Comparison of ENCODE assay signal across 9 cellular contexts in the genomic region with DNA sequence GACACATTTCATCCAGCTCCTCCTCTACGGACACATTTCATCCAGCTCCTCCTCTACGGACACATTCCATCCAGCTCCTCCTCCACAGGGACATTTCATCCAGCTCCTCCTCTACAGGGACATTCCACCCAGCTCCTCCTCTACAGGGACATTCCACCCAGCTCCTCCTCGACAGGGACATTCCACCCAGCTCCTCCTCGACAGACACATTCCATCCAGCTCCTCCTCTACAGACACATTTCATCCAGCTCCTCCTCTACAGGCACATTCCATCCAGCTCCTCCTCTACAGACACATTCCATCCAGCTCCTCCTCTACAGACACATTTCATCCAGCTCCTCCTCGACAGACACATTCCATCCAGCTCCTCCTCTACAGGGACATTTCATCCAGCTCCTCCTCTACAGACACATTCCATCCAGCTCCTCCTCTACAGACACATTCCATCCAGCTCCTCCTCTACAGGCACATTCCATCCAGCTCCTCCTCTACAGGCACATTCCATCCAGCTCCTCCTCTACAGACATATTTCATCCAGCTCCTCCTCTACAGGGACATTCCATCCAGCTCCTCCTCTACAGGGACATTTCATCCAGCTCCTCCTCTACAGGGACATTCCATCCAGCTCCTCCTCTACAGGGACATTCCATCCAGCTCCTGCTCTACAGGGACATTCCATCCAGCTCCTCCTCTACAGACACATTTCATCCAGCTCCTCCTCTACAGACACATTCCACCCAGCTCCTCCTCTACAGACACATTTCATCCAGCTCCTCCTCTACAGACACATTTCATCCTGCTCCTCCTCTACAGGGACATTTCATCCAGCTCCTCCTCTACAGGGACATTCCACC. TPM values are rescaled to one million over a fixed set of nuclear protein-coding genes. Genes with fewer than 3 reads are reported as not detected.
A peak's percentile ranks its signal among the peaks of the same experiment; 100 is the strongest.
DNase-seq lines count a peak whose midpoint lies in the region; ATAC-seq, FAIRE-seq and TF ChIP-seq lines count a peak whose summit lies in the region.
"Not testable (repeated sequence)": the region's sequence is repeated elsewhere in the genome, so short reads cannot be mapped to it uniquely, and the experiment has no call there.
"Had no signal": no experiment of that assay in that cellular context is flagged by ENCODE, and none has a peak within 500 bp of the region (broad histone marks: within the 10 kb centered on the region; RNA-seq: fewer than 3 reads in every experiment).

No MANE protein-coding gene starts in this region.

- TF ChIP-seq CTCF in A673 (conservative IDR thresholded peaks at IDR 0.05; ENCODE audit: low read depth, low read length); PC-9 (conservative IDR thresholded peaks at IDR 0.05); cardiac fibroblast (IDR thresholded peaks at IDR 0.05; ENCODE audit: low read depth, low read length); HepG2 (CRISPR knock-in tag; IDR thresholded peaks at IDR 0.05): not testable (repeated sequence)

- H3K36me3 ChIP-seq in A673 (ENCODE audit: insufficient read depth, low read length, poor library complexity, severe bottlenecking), result peaks cover 36% of the 10 kb centered on the region
- H3K36me3 ChIP-seq in PC-9 (ENCODE audit: low read depth), result peaks cover 25% of the 10 kb centered on the region
- H3K36me3 ChIP-seq in HepG2 (replicated peaks in 1 of 2; ENCODE audit: control insufficient read depth in 1 of 2, insufficient read depth in 2 of 2, low read length in 2 of 2), result peaks cover 26 to 39% of the 10 kb centered on the region in 2 experiments; a peak in 4 of 5 replicates

- not testable (repeated sequence) for H3K9me2 ChIP-seq in PC-9 (ENCODE audit: insufficient read depth)

- peak overlapping the region; percentile 73 for H3K27ac ChIP-seq in A673 (ENCODE audit: low read depth, low read length, poor library complexity, severe bottlenecking)
- peak overlapping the region; percentile 86 for H3K27ac ChIP-seq in PC-9
- not testable (repeated sequence) for H3K27ac ChIP-seq in HepG2 (ENCODE audit: extremely low read length, insufficient read depth, low read length)

- not testable (repeated sequence) for TF ChIP-seq POLR2A in HepG2 (IDR thresholded peaks at IDR 0.05; ENCODE audit: insufficient read depth in 1 of 2, low read depth in 2 of 2, low read length in 2 of 2)

- H3K79me2 ChIP-seq in PC-9 (ENCODE audit: low read depth), result peaks cover 10% of the 10 kb centered on the region
- not testable (repeated sequence) for H3K79me2 ChIP-seq in HepG2 (ENCODE audit: insufficient read depth, low read length)

- TF ChIP-seq EP300 in HepG2 (IDR thresholded peaks at IDR 0.05; ENCODE audit: low read depth in 2 of 2, low read length in 2 of 2); HepG2 (CRISPR knock-in tag; IDR thresholded peaks at IDR 0.05; ENCODE audit: borderline replicate concordance): not testable (repeated sequence)

- peak; percentile 42 for DNase-seq in A673 (ENCODE audit: low spot score)
- peak; percentile 34 for DNase-seq in HCEC 1CT
- peak; percentile 79 to 85 for DNase-seq in PC-9
- DNase-seq in activated T-cell treated with anti-CD3 and anti-CD28 coated beads, Interleukin-2, amount 50 U/mL, for 1 hour, result peak; percentile 4
- DNase-seq in cardiac fibroblast (ENCODE audit: low read depth in 2 of 2), result peak; percentile 65 to 70
- DNase-seq in fibroblast of peridontal ligament (ENCODE audit: extremely low read depth), result peak; percentile 56
- DNase-seq in HepG2 (ENCODE audit: low spot score), result peak; percentile 49
- peak; percentile 31 for DNase-seq in renal cortical epithelial cell (ENCODE audit: low read depth)

- not testable (repeated sequence) for H2AFZ ChIP-seq in PC-9; HepG2 (ENCODE audit: low read length)

- peak; percentile 42 for FAIRE-seq in HepG2 (lab: Jason Lieb, UNC)

- not testable (repeated sequence) for TF ChIP-seq RAD21 in HepG2 (CRISPR knock-in tag; IDR thresholded peaks at IDR 0.05)

- not testable (repeated sequence) for ATAC-seq in HepG2

- H3K9me3 ChIP-seq in A673 (ENCODE audit: low read depth, low read length, poor library complexity, severe bottlenecking); PC-9 (ENCODE audit: insufficient read depth, low read depth); HepG2 (ENCODE audit: low read length): not testable (repeated sequence)

- H3K9ac ChIP-seq in HepG2 (ENCODE audit: insufficient read depth, low read depth, low read length), result not testable (repeated sequence)

- H4K20me1 ChIP-seq in PC-9 (ENCODE audit: insufficient read depth) (peaks cover 48% of the 10 kb centered on the region), HepG2 (ENCODE audit: insufficient read depth, low read length) (peaks cover 17% of the 10 kb centered on the region)

- H3K4me2 ChIP-seq in PC-9, result peak overlapping the region; percentile 48
- H3K4me2 ChIP-seq in HepG2 (ENCODE audit: low read depth, low read length), result not testable (repeated sequence)

- not testable (repeated sequence) for H3K27me3 ChIP-seq in A673 (replicated peaks; ENCODE audit: insufficient read depth, low read depth, low read length, poor library complexity); PC-9 (ENCODE audit: insufficient read depth, low read depth); HepG2 (ENCODE audit: control insufficient read depth in 1 of 2, insufficient read depth in 2 of 2, low read length in 2 of 2)

- in situ Hi-C loops in HepG2 (cut with HindIII; ENCODE audit: extremely low pct_ligation_motif_present, low pct_unique_long_range_greater_than_20kb), result not testable (repeated sequence)

- BruUV-seq in A673 (replicated peaks; lab: Mats Ljungman, UMichigan); HepG2 (replicated peaks; lab: Mats Ljungman, UMichigan): not testable (repeated sequence)
- TSS peak; percentile 17 for BruUV-seq in PC-9 (replicated peaks; lab: Mats Ljungman, UMichigan)

- intact Hi-C loops in A673 (cut with micrococcal nuclease; ENCODE audit: unreplicated experiment); HepG2 (cut with micrococcal nuclease; ENCODE audit: unreplicated experiment): not testable (repeated sequence)
- intact Hi-C loops in PC-9 (cut with micrococcal nuclease; ENCODE audit: unreplicated experiment), result loop anchor here (1.0 to 2.0 kb wide), 2 partner anchors 11 to 214 kb away; partner anchors contain the start of gene SLC12A7

- not testable (repeated sequence) for H3K4me1 ChIP-seq in A673 (ENCODE audit: insufficient read depth, low read length, poor library complexity, severe bottlenecking)
- H3K4me1 ChIP-seq in PC-9 (replicated peaks; ENCODE audit: insufficient read depth), result peaks cover 38% of the 10 kb centered on the region
- peaks cover 28% of the 10 kb centered on the region for H3K4me1 ChIP-seq in HepG2 (ENCODE audit: insufficient read depth, low read length)

- CTCF ChIA-PET in A673 (lab: Charles Lee); PC-9 (lab: Charles Lee); HepG2 (lab: Yijun Ruan, JAX; ENCODE audit: low intra/inter-chr PET ratio, low total read pairs): not testable (repeated sequence)

- 18% methylated on average over 5 of the region's 5 CpGs for WGBS in HepG2 (ENCODE audit: low lambda C conversion rate)

- peaks cover 64% of the 10 kb centered on the region for H3F3A ChIP-seq in PC-9 (ENCODE audit: insufficient read depth, low read depth)

- POLR2A ChIA-PET in A673 (lab: Charles Lee; ENCODE audit: low non-redundant PET), result not testable (repeated sequence)
- POLR2A ChIA-PET in PC-9 (lab: Charles Lee; ENCODE audit: unreplicated experiment), result interaction anchor here (0.6 to 1.6 kb wide), 13 partner anchors 9 to 422 kb away, joined by 3 to 25 read pairs (median 7); no protein-coding TSS in a partner anchor
- POLR2A ChIA-PET in HepG2 (lab: Yijun Ruan, JAX), result interaction anchor here (1.2 to 3.1 kb wide), 3 partner anchors 12 to 32 kb away, joined by 3 to 12 read pairs (median 5); partner anchors contain the start of genes CLPTM1L and TERT

- H3K4me3 ChIP-seq in A673 (ENCODE audit: low read depth, low read length, poor library complexity, severe bottlenecking); cardiac fibroblast (replicated peaks in 1 of 2; ENCODE audit: low read depth in 2 of 2, low read length in 2 of 2); HepG2 (replicated peaks in 1 of 3; ENCODE audit: insufficient read depth in 1 of 3, low read depth in 2 of 3, low read length in 3 of 3): not testable (repeated sequence)
- peak overlapping the region; percentile 7; the same call in 1 of the 2 replicates for H3K4me3 ChIP-seq in PC-9

RNA-seq across cellular contexts. Expression of gene CLPTM1L, which starts 17.8 kb away (rescaled TPM):
- total RNA-seq in A673 (2021) (128 and 146 TPM in 2 replicates), PC-9 (2021) (260 and 266 TPM in 2 replicates), HepG2 (2016; rRNA removed; fragmentation: Illumina TruSeq; extraction: Trizol) (65.4 and 124 TPM in 2 replicates), renal cortical epithelial cell (189 and 249 TPM in 2 replicates)
- 165 and 166 TPM in 2 replicates for total RNA-seq in HepG2 (2016; cell fraction: cytosol; rRNA removed; fragmentation: Illumina TruSeq; extraction: Trizol; ENCODE audit: low read depth)
- total RNA-seq in HepG2 (2016; cell fraction: insoluble cytoplasmic fraction; rRNA removed; fragmentation: Illumina TruSeq; extraction: Trizol), result 72.1 and 131 TPM in 2 replicates
- 271 and 285 TPM in 2 replicates for total RNA-seq in HepG2 (2016; cell fraction: membrane; rRNA removed; fragmentation: Illumina TruSeq; extraction: Trizol)
- 76.4 and 77.0 TPM in 2 replicates for total RNA-seq in HepG2 (2016; cell fraction: nucleus; rRNA removed; fragmentation: Illumina TruSeq; extraction: Trizol)
- 80.3 and 99.3 TPM in 2 replicates for polyA plus RNA-seq in HepG2 (2011; rRNA removed)
- polyA plus RNA-seq in HepG2 (2011; cell fraction: cytosol; rRNA removed), result 102 and 119 TPM in 2 replicates
- 99.8 and 103 TPM in 2 replicates for polyA plus RNA-seq in HepG2 (2011; cell fraction: nucleus; rRNA removed)
- 43.6 and 60.3 TPM in 2 replicates for polyA plus RNA-seq in HepG2 (2012)
- 124 and 168 TPM in 2 replicates for polyA plus RNA-seq in HepG2 (2016; cell fraction: cytosol; fragmentation: Illumina TruSeq; extraction: Trizol; ENCODE audit: low read depth)
- 83.6 and 94.2 TPM in 2 replicates for polyA plus RNA-seq in HepG2 (2016; cell fraction: insoluble cytoplasmic fraction; fragmentation: Illumina TruSeq; extraction: Trizol; ENCODE audit: low read depth)
- polyA plus RNA-seq in HepG2 (2016; cell fraction: membrane; fragmentation: Illumina TruSeq; extraction: Trizol; ENCODE audit: low read depth), result 184 and 217 TPM in 2 replicates
- 147 and 155 TPM in 2 replicates for polyA plus RNA-seq in HepG2 (2016; cell fraction: nucleus; fragmentation: Illumina TruSeq; extraction: Trizol; ENCODE audit: insufficient read depth, low read depth)
- 281 and 712 TPM in 2 replicates for polyA minus RNA-seq in HepG2 (2011; rRNA and poly(A)+ RNA removed; ENCODE audit: low replicate concordance)
- polyA minus RNA-seq in HepG2 (2011; cell fraction: cytosol; rRNA and poly(A)+ RNA removed), result 45.2 and 56.5 TPM in 2 replicates
- 37.0 and 46.2 TPM in 2 replicates for polyA minus RNA-seq in HepG2 (2011; cell fraction: nucleus; rRNA and poly(A)+ RNA removed)

RNA-seq across cellular contexts. Expression of gene TERT, which starts 32.3 kb away (rescaled TPM):
- total RNA-seq in A673 (2021) (14.2 and 17.1 TPM in 2 replicates), PC-9 (2021) (0.74 and 2.2 TPM in 2 replicates), HepG2 (2016; rRNA removed; fragmentation: Illumina TruSeq; extraction: Trizol) (1.2 and 5.9 TPM in 2 replicates), renal cortical epithelial cell (not detected in 2 replicates)
- total RNA-seq in HepG2 (2016; cell fraction: cytosol; rRNA removed; fragmentation: Illumina TruSeq; extraction: Trizol; ENCODE audit: low read depth), result 6.1 and 7.1 TPM in 2 replicates
- total RNA-seq in HepG2 (2016; cell fraction: insoluble cytoplasmic fraction; rRNA removed; fragmentation: Illumina TruSeq; extraction: Trizol), result 1.7 and 5.8 TPM in 2 replicates
- 3.3 and 3.7 TPM in 2 replicates for total RNA-seq in HepG2 (2016; cell fraction: membrane; rRNA removed; fragmentation: Illumina TruSeq; extraction: Trizol)
- 7.1 and 8.7 TPM in 2 replicates for total RNA-seq in HepG2 (2016; cell fraction: nucleus; rRNA removed; fragmentation: Illumina TruSeq; extraction: Trizol)
- 3.5 and 4.3 TPM in 2 replicates for polyA plus RNA-seq in HepG2 (2011; rRNA removed)
- polyA plus RNA-seq in HepG2 (2011; cell fraction: cytosol; rRNA removed), result 0.68 and 2.0 TPM in 2 replicates
- polyA plus RNA-seq in HepG2 (2011; cell fraction: nucleus; rRNA removed), result 28.2 and 42.3 TPM in 2 replicates
- polyA plus RNA-seq in HepG2 (2012), result 1.7 and 2.9 TPM in 2 replicates
- 0.62 and 0.99 TPM in 2 replicates for polyA plus RNA-seq in HepG2 (2016; cell fraction: cytosol; fragmentation: Illumina TruSeq; extraction: Trizol; ENCODE audit: low read depth)
- polyA plus RNA-seq in HepG2 (2016; cell fraction: insoluble cytoplasmic fraction; fragmentation: Illumina TruSeq; extraction: Trizol; ENCODE audit: low read depth), result 1.6 and 2.5 TPM in 2 replicates
- polyA plus RNA-seq in HepG2 (2016; cell fraction: membrane; fragmentation: Illumina TruSeq; extraction: Trizol; ENCODE audit: low read depth), result 1.4 and 1.5 TPM in 2 replicates
- polyA plus RNA-seq in HepG2 (2016; cell fraction: nucleus; fragmentation: Illumina TruSeq; extraction: Trizol; ENCODE audit: insufficient read depth, low read depth), result 24.5 and 26.8 TPM in 2 replicates
- 0.30 and 3.4 TPM in 2 replicates for polyA minus RNA-seq in HepG2 (2011; rRNA and poly(A)+ RNA removed; ENCODE audit: low replicate concordance)
- polyA minus RNA-seq in HepG2 (2011; cell fraction: cytosol; rRNA and poly(A)+ RNA removed), result 1.9 and 2.0 TPM in 2 replicates
- polyA minus RNA-seq in HepG2 (2011; cell fraction: nucleus; rRNA and poly(A)+ RNA removed), result 4.0 and 6.4 TPM in 2 replicates
- total RNA-seq: vagina had no signal

Comparison
In these comparisons a context has a peak if more than half of its experiments do, and no peak if none do; other contexts are left out.
1. DNase-seq: peak in every context shown above with its lines; median percentile 82 in PC-9; 68 in cardiac fibroblast; 56 in fibroblast of peridontal ligament; 49 in HepG2; 42 in A673; 34 in HCEC 1CT; 31 in renal cortical epithelial cell; 4 in activated T-cell treated with anti-CD3 and anti-CD28 coated beads, Interleukin-2, amount 50 U/mL, for 1 hour.